7 cellular contexts compared by ENCODE assay signal in the genomic region with DNA sequence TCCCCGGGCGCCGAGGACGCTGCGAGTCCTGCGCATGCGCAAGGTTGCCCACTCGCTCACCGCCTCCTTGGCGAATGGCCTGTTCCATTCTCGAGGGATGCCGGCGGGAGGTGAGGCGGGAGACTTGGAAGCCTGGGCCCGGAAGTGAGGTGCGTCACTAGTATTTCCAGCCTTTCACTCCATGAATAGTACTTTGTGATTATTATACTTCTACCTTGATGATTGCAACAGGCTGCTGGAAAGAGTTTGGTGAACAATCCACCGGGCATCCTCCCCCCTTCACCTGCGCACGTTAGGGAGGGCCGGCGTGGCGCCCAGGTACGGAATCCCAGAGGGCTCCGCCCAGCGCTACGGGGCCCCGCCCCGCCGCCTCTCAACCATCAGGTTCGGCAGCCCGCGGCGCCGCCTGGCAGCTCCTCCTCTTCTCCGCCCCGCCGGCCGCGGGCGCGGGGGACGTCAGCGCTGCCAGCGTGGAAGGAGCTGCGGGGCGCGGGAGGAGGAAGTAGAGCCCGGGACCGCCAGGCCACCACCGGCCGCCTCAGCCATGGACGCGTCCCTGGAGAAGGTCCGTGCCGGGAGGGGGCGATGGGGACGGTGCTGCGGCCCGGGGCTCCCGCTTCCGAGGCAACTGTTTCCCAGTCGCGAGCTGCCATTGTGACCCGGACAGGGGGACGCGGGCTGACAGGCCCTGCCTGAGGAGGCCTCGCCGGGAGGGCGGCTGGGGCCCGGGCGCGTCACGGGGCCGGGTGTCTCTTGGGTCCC.
DNase-seq lines count a peak whose midpoint lies in the region; ATAC-seq lines count a peak whose summit lies in the region.

A gene with protein sequence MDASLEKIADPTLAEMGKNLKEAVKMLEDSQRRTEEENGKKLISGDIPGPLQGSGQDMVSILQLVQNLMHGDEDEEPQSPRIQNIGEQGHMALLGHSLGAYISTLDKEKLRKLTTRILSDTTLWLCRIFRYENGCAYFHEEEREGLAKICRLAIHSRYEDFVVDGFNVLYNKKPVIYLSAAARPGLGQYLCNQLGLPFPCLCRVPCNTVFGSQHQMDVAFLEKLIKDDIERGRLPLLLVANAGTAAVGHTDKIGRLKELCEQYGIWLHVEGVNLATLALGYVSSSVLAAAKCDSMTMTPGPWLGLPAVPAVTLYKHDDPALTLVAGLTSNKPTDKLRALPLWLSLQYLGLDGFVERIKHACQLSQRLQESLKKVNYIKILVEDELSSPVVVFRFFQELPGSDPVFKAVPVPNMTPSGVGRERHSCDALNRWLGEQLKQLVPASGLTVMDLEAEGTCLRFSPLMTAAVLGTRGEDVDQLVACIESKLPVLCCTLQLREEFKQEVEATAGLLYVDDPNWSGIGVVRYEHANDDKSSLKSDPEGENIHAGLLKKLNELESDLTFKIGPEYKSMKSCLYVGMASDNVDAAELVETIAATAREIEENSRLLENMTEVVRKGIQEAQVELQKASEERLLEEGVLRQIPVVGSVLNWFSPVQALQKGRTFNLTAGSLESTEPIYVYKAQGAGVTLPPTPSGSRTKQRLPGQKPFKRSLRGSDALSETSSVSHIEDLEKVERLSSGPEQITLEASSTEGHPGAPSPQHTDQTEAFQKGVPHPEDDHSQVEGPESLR (plus strand): TSS at position 371 of the 762 bp plus-strand sequence. CDS start 174 bp downstream, at position 545.

- peak; percentile 92 for DNase-seq in NCI-H2081 treated with DMSO at 0.1 percent for 48 hours (lab: John Stamatoyannopoulos, UW)
- peak; percentile 96 for DNase-seq in T1000 (lab: John Stamatoyannopoulos, UW)
- DNase-seq in astrocyte of the hippocampus (ENCODE audit: low read depth, low spot score), result peak; percentile 97
- peak; percentile 72 to 88 for DNase-seq in hippocampal formation (lab: John Stamatoyannopoulos, UW)
- peak; percentile 95 for DNase-seq in retina

- ATAC-seq in GM18517 (IDR thresholded peaks at IDR 0.05; ENCODE audit: unreplicated experiment) (peak; percentile 83), HG03039 (IDR thresholded peaks at IDR 0.05; ENCODE audit: unreplicated experiment) (peak; percentile 84)

Comparison
In these comparisons a context has a peak if more than half of its experiments do, and no peak if none do; other contexts are left out.
1. Peak in every context shown above with its lines: DNase-seq and ATAC-seq.